14 cellular contexts compared by ENCODE assay signal in the genomic region with DNA sequence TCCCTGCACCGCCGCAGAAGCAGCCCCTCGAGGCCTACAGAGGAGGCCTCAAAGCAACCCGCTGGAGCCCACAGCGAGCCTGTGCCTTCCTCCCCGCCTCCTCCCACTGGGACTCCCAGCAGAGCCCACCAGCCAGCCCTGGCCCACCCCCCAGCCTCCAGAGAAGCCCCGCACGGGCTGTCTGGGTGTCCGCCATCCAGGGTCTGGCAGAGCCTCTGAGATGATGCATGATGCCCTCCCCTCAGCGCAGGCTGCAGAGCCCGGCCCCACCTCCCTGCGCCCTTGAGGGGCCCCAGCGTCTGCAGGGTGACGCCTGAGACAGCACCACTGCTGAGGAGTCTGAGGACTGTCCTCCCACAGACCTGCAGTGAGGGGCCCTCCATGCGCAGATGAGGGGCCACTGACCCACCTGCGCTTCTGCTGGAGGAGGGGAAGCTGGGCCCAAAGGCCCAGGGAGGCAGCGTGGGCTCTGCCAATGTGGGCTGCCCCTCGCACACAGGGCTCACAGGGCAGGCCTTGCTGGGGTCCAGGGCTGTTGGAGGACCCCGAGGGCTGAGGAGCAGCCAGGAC. TPM values are rescaled to one million over a fixed set of nuclear protein-coding genes. Genes with fewer than 3 reads are reported as not detected.
DNase-seq lines count a peak whose midpoint lies in the region; ATAC-seq lines count a peak whose summit lies in the region.
"Had no signal": no experiment of that assay in that cellular context is flagged by ENCODE, and none has a peak within 500 bp of the region (broad histone marks: within the 10 kb centered on the region; RNA-seq: fewer than 3 reads in every experiment).

No MANE protein-coding gene starts in this region.

- H3K4me1 Mint-ChIP-seq in immature natural killer cell: peaks cover 0 to 2% of the 10 kb centered on the region in 2 donors

- no peaks in the 10 kb centered on the region for H3K27me3 Mint-ChIP-seq in immature natural killer cell (ENCODE audit: low read depth in 3 of 3)
- H3K27me3 Mint-ChIP-seq: effector memory CD8-positive, alpha-beta T cell; stimulated activated memory B cell treated with anti-CD40 and anti-IgM and Interleukin-4, amounts not matched to agents 10 μg/mL and 1 μg/mL and 100 μg/mL, for 72 hours had no signal

- no peak overlapping the region for H3K27ac Mint-ChIP-seq in activated naive CD4-positive, alpha-beta T cell treated with anti-CD3 and anti-CD28 coated beads, Interleukin-2, amount 50 U/mL, for 72 hours
- no peak overlapping the region for H3K27ac Mint-ChIP-seq in immature natural killer cell
- H3K27ac Mint-ChIP-seq: effector memory CD8-positive, alpha-beta T cell; stimulated activated memory B cell treated with anti-CD40 and anti-IgM and Interleukin-4, amounts not matched to agents 10 μg/mL and 1 μg/mL and 100 μg/mL, for 72 hours had no signal

- H3K36me3 Mint-ChIP-seq in activated naive CD4-positive, alpha-beta T cell treated with anti-CD3 and anti-CD28 coated beads, Interleukin-2, amount 50 U/mL, for 72 hours: no peaks in the 10 kb centered on the region
- peaks cover 4 to 7% (median 6%) of the 10 kb centered on the region in 3 donors for H3K36me3 Mint-ChIP-seq in immature natural killer cell

- ATAC-seq in activated naive CD4-positive, alpha-beta T cell treated with anti-CD3 and anti-CD28 coated beads, Interleukin-2, amount 50 U/mL, for 72 hours: no peak
- ATAC-seq in GM18873 (IDR thresholded peaks at IDR 0.05; ENCODE audit: low FRiP score, unreplicated experiment): no peak
- ATAC-seq: effector memory CD8-positive, alpha-beta T cell; stimulated activated memory B cell treated with anti-CD40 and anti-IgM and Interleukin-4, amounts not matched to agents 10 μg/mL and 1 μg/mL and 100 μg/mL, for 72 hours had no signal

- H3K4me3 Mint-ChIP-seq in immature natural killer cell: no peak overlapping the region
- H3K4me3 Mint-ChIP-seq: effector memory CD8-positive, alpha-beta T cell; stimulated activated memory B cell treated with anti-CD40 and anti-IgM and Interleukin-4, amounts not matched to agents 10 μg/mL and 1 μg/mL and 100 μg/mL, for 72 hours had no signal

- DNase-seq in stimulated activated CD4-positive, alpha-beta T cell treated with anti-CD3 and anti-CD28 coated beads, Interleukin-4, amount 100 ng/mL, for 24 hours: peak; percentile 2
- no peak for DNase-seq in stimulated activated CD4-positive, alpha-beta T cell treated with anti-CD3 and anti-CD28 coated beads, Interleukin-15, amount 100 ng/mL, for 24 hours
- peak; percentile 2 to 34 for DNase-seq in activated naive CD4-positive, alpha-beta T cell treated with anti-CD3 and anti-CD28 coated beads, Interleukin-2, amount 50 U/mL, for 72 hours (ENCODE audit: low spot score in 2 of 2)
- DNase-seq in mesenteric fat pad (ENCODE audit: low spot score) (peak; percentile 82), NOMO-1 treated with dmso at 0.1 percent for 144 hours (lab: John Stamatoyannopoulos, UW; ENCODE audit: unreplicated experiment) (no peak), immature natural killer cell (no peak), HuH-7 (ENCODE audit: low spot score) (no peak)
- DNase-seq: GF-D8, lower lobe of right lung, NCI-H2081, occipital lobe had no signal

- no peaks in the 10 kb centered on the region for H3K9me3 Mint-ChIP-seq in activated naive CD4-positive, alpha-beta T cell treated with anti-CD3 and anti-CD28 coated beads, Interleukin-2, amount 50 U/mL, for 72 hours
- H3K9me3 Mint-ChIP-seq in immature natural killer cell: no peaks in the 10 kb centered on the region
- H3K9me3 Mint-ChIP-seq: effector memory CD8-positive, alpha-beta T cell; stimulated activated memory B cell treated with anti-CD40 and anti-IgM and Interleukin-4, amounts not matched to agents 10 μg/mL and 1 μg/mL and 100 μg/mL, for 72 hours had no signal

RNA-seq across cellular contexts. Expression of gene GPC1, which starts 31.2 kb away (rescaled TPM):
- total RNA-seq in activated naive CD4-positive, alpha-beta T cell treated with anti-CD3 and anti-CD28 coated beads, Interleukin-2, amount 50 U/mL, for 72 hours: 1 to 10 TPM; 1.6 to 5.5 TPM
- 82.5 TPM for total RNA-seq in mesenteric fat pad
- not detected for polyA plus RNA-seq in immature natural killer cell

Comparison
In these comparisons a context has a peak if more than half of its experiments do, and no peak if none do; other contexts are left out.
1. DNase-seq: peak in stimulated activated CD4-positive, alpha-beta T cell treated with anti-CD3 and anti-CD28 coated beads, Interleukin-4, amount 100 ng/mL, for 24 hours (single experiment), activated naive CD4-positive, alpha-beta T cell treated with anti-CD3 and anti-CD28 coated beads, Interleukin-2, amount 50 U/mL, for 72 hours (2 of 2) and mesenteric fat pad (single experiment); none in stimulated activated CD4-positive, alpha-beta T cell treated with anti-CD3 and anti-CD28 coated beads, Interleukin-15, amount 100 ng/mL, for 24 hours (single experiment), NOMO-1 treated with dmso at 0.1 percent for 144 hours (single experiment), immature natural killer cell (0 of 3) and HuH-7 (single experiment).
2. RNA of gene GPC1, which starts 31.2 kb away (total RNA-seq): 82.5 TPM in mesenteric fat pad (single experiment); 1.6 to 5.5 TPM in activated naive CD4-positive, alpha-beta T cell treated with anti-CD3 and anti-CD28 coated beads, Interleukin-2, amount 50 U/mL, for 72 hours; every median in the first group is over 10 times any median in the second.